In the genomic region with DNA sequence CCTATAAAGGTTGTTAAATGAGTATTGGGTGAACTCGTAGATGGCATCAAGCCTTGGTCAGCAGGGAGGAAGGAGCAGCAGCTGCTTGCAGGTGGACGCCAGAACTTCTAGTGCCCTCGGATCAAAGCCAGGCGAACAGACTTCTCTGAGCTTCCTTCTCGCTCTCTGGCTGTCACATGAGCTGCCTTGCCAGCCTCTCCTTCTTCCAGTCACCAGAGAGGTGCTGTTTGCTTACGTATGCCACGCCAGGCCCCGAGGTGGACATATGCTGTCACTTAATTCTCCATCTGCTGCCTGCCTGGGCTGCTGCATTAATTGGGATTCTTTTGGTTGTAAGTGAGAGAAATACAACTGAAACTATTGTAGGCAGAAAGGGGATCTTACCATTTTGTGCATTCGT, we compare ENCODE assay signal across 11 cellular contexts. TPM values are rescaled to one million over a fixed set of nuclear protein-coding genes. Genes with fewer than 3 reads are reported as not detected.
DNase-seq lines count a peak whose midpoint lies in the region; ATAC-seq, FAIRE-seq and TF ChIP-seq lines count a peak whose summit lies in the region.
"Not testable (repeated sequence)": the region's sequence is repeated elsewhere in the genome, so short reads cannot be mapped to it uniquely, and the experiment has no call there.
"Had no signal": no experiment of that assay in that cellular context is flagged by ENCODE, and none has a peak within 500 bp of the region (broad histone marks: within the 10 kb centered on the region; RNA-seq: fewer than 3 reads in every experiment).

No MANE protein-coding gene starts in this region.

- TF ChIP-seq CTCF in K562 (IDR thresholded peaks at IDR 0.05 in 2 of 3, conservative IDR thresholded peaks at IDR 0.05 in 1 of 3; ENCODE audit: insufficient read depth in 2 of 3, low read depth in 1 of 3, low read length in 3 of 3), result not testable (repeated sequence)

- H3K36me3 ChIP-seq in K562 (ENCODE audit: control insufficient read depth, insufficient read depth, low read length), result not testable (repeated sequence)

- not testable (repeated sequence) for H4K20me1 ChIP-seq in K562 (replicated peaks; ENCODE audit: control insufficient read depth, insufficient read depth, low read length)

- intact Hi-C loops in K562 (cut with micrococcal nuclease), result not testable (repeated sequence)

- not testable (repeated sequence) for H3K27ac ChIP-seq in K562 (ENCODE audit: extremely low read depth, low read depth, low read length)

- H2AFZ ChIP-seq in K562 (ENCODE audit: low read depth, low read length), result not testable (repeated sequence)

- DNase-seq in DMS 273 treated with DMSO at 0.1 percent for 48 hours (lab: John Stamatoyannopoulos, UW) (peak; percentile 49), NCI-H524 (lab: John Stamatoyannopoulos, UW) (peak; percentile 85 to 91), NCI-H82 treated with DMSO at 0.1 percent for 48 hours (lab: John Stamatoyannopoulos, UW; ENCODE audit: unreplicated experiment) (peak; percentile 22), cerebellar nuclear complex (lab: John Stamatoyannopoulos, UW) (peak; percentile 14 to 30)
- not testable (repeated sequence) for DNase-seq in K562 (ENCODE audit: extremely low read depth in 1 of 4, low spot score in 3 of 4)

- WGBS in K562 (ENCODE audit: insufficient coverage, low coverage, missing lambda C conversion rate), result 3% methylated on average over 6 of the region's 9 CpGs

- H3K9me1 ChIP-seq in K562 (ENCODE audit: control insufficient read depth, insufficient read depth, low read length), result not testable (repeated sequence)

- H3K4me3 ChIP-seq in K562, result not testable (repeated sequence)

- CTCF ChIA-PET in K562 (lab: Yijun Ruan, JAX; ENCODE audit: low intra/inter-chr PET ratio), result not testable (repeated sequence)

- in situ Hi-C loops in K562 (cut with MboI), result not testable (repeated sequence)

- not testable (repeated sequence) for ATAC-seq in K562

- not testable (repeated sequence) for H3K9me3 ChIP-seq in K562 (replicated peaks; ENCODE audit: control insufficient read depth, insufficient read depth, low read depth, low read length)

- H3K4me1 ChIP-seq in K562 (replicated peaks in 1 of 2; ENCODE audit: control insufficient read depth in 2 of 2, insufficient read depth in 2 of 2, low read length in 2 of 2), result not testable (repeated sequence)

- not testable (repeated sequence) for H3K27me3 ChIP-seq in K562 (ENCODE audit: control insufficient read depth in 2 of 2, insufficient read depth in 2 of 2, low read length in 2 of 2)

- not testable (repeated sequence) for H3K4me2 ChIP-seq in K562 (ENCODE audit: insufficient read depth, low read length)

- BruUV-seq in K562 (replicated peaks; lab: Mats Ljungman, UMichigan), result not testable (repeated sequence)

- H3K9ac ChIP-seq in K562 (ENCODE audit: insufficient read depth in 1 of 2, low read depth in 2 of 2, low read length in 2 of 2), result not testable (repeated sequence)

- TF ChIP-seq EP300 in K562 (IDR thresholded peaks at IDR 0.05; ENCODE audit: low read length), result not testable (repeated sequence)

- POLR2A ChIA-PET in K562 (lab: Yijun Ruan, JAX), result not testable (repeated sequence)

- peak; percentile 32 for FAIRE-seq in K562 (lab: Jason Lieb, UNC)

- not testable (repeated sequence) for H3K79me2 ChIP-seq in K562 (ENCODE audit: control insufficient read depth, insufficient read depth, low read length)

- TF ChIP-seq RAD21 in K562 (CRISPR knock-in tag; conservative IDR thresholded peaks at IDR 0.05 in 1 of 2, IDR thresholded peaks at IDR 0.05 in 1 of 2), result not testable (repeated sequence)

- not testable (repeated sequence) for TF ChIP-seq POLR2A in K562 (conservative IDR thresholded peaks at IDR 0.05)

RNA-seq across cellular contexts. Expression of a gene that starts 12.6 kb away (rescaled TPM):
- total RNA-seq in K562 (2011; cell fraction: chromatin; rRNA removed; ENCODE audit: low replicate concordance), result not detected in 2 replicates
- total RNA-seq in K562 (2011; cell fraction: nucleolus; rRNA removed), result not detected in 2 replicates
- total RNA-seq in K562 (2011; cell fraction: nucleoplasm; rRNA removed), result not detected in 2 replicates
- total RNA-seq in K562 (2014; rRNA removed), result not detected in 2 replicates
- not detected in 2 replicates for total RNA-seq in K562 (2014; rRNA removed; fragmentation: Illumina TruSeq; extraction: Trizol)
- total RNA-seq in K562 (2015; rRNA removed; fragmentation: Illumina TruSeq; extraction: Trizol), result not detected in 2 replicates
- total RNA-seq in K562 (2021), result not detected in 2 replicates
- polyA plus RNA-seq in K562 (2011; rRNA removed), result not detected in 2 replicates
- polyA plus RNA-seq in K562 (2011; cell fraction: cytosol; rRNA removed), result not detected in 2 replicates
- polyA plus RNA-seq in K562 (2011; cell fraction: nucleus; rRNA removed), result not detected in 2 replicates
- polyA plus RNA-seq in K562 (2012), result not detected in 2 replicates
- polyA plus RNA-seq in K562 (2014; fragmentation: Illumina TruSeq; extraction: Trizol), result not detected in 2 replicates
- polyA plus RNA-seq in K562 (2014; fragmentation: Nextera tagmentation; extraction: Ambion mirVana), result not detected
- polyA plus RNA-seq in K562 (2014; rRNA removed), result not detected in 2 replicates
- polyA minus RNA-seq in K562 (2011; rRNA and poly(A)+ RNA removed), result not detected in 2 replicates
- polyA minus RNA-seq in K562 (2011; cell fraction: cytosol; rRNA and poly(A)+ RNA removed), result not detected in 2 replicates
- polyA minus RNA-seq in K562 (2011; cell fraction: nucleus; rRNA and poly(A)+ RNA removed), result not detected in 2 replicates
- total RNA-seq: A172; Caco-2; CD4-positive, CD25-positive, alpha-beta regulatory T cell; CD8-positive, alpha-beta T cell; Daoy had no signal
- polyA plus RNA-seq: BJ; CD4-positive, CD25-positive, alpha-beta regulatory T cell had no signal
